8 cellular contexts compared by ENCODE assay signal in genomic region chr5:154858251-154858971, GRCh38. TPM values are rescaled to one million over a fixed set of nuclear protein-coding genes. Genes with fewer than 3 reads are reported as not detected.
DNase-seq lines count a peak whose midpoint lies in the region; ATAC-seq and TF ChIP-seq lines count a peak whose summit lies in the region.

CNOT8 (plus strand) TSS chr5:154858627; CDS start chr5:154863279, 4,652 bp downstream.

- dilution Hi-C loops in mammary epithelial cell (cut with HindIII; ENCODE audit: low sequenced_read_pairs) = no loop called here

- no TSS peak for BruUV-seq in mammary epithelial cell (replicated peaks; lab: Mats Ljungman, UMichigan)

- peak; percentile 66 for ATAC-seq in GM18873 (IDR thresholded peaks at IDR 0.05; ENCODE audit: low FRiP score, unreplicated experiment)
- ATAC-seq in HG03139 (IDR thresholded peaks at IDR 0.05; ENCODE audit: unreplicated experiment) = peak; percentile 72

- WGBS in mammary epithelial cell (ENCODE audit: low coverage, missing lambda C conversion rate) = under 1% methylated on average over 15 of the region's 66 CpGs
- under 1% methylated on average over 66 of the region's 66 CpGs for WGBS in smooth muscle cell (ENCODE audit: low lambda C conversion rate)

- H3K9me3 ChIP-seq in WERI-Rb-1 (ENCODE audit: severe bottlenecking) (no peaks in the 10 kb centered on the region), mammary epithelial cell (replicated peaks; ENCODE audit: insufficient read depth, low read length) (no peaks in the 10 kb centered on the region), smooth muscle cell (replicated peaks; ENCODE audit: low read depth) (no peaks in the 10 kb centered on the region)

- DNase-seq in ACHN = peak; percentile 93
- DNase-seq in NCI-H2227 (lab: John Stamatoyannopoulos, UW; ENCODE audit: unreplicated experiment) = peak; percentile 97
- DNase-seq in WERI-Rb-1 = peak; percentile 99
- DNase-seq in mammary epithelial cell = peak; percentile 96
- DNase-seq in iPS-NIHi11 (ENCODE audit: low spot score) = peak; percentile 88
- peak; percentile 99 for DNase-seq in smooth muscle cell (lab: John Stamatoyannopoulos, UW; ENCODE audit: unreplicated experiment)

- H3K27ac ChIP-seq in WERI-Rb-1 (peak within 1 kb of the TSS; percentile 95), mammary epithelial cell (ENCODE audit: insufficient read depth, low read depth, low read length) (peak within 1 kb of the TSS; percentile 92), smooth muscle cell (ENCODE audit: low read depth) (peak within 1 kb of the TSS; percentile 99)

- TF ChIP-seq CTCF in WERI-Rb-1 (IDR thresholded peaks at IDR 0.05; ENCODE audit: low read depth, low read length) (no peak), mammary epithelial cell (conservative IDR thresholded peaks at IDR 0.05 in 1 of 2, IDR thresholded peaks at IDR 0.05 in 1 of 2; ENCODE audit: extremely low read depth in 1 of 2, insufficient read depth in 1 of 2, low read depth in 1 of 2, low read length in 2 of 2) (no peak), smooth muscle cell (IDR thresholded peaks at IDR 0.05; ENCODE audit: borderline replicate concordance, insufficient read depth, poor library complexity, severe bottlenecking) (no peak)

- H3F3A ChIP-seq in smooth muscle cell (ENCODE audit: low read depth) = peaks cover 13% of the 10 kb centered on the region

- H3K4me2 ChIP-seq in mammary epithelial cell (ENCODE audit: insufficient read depth, low read depth, low read length) (peak within 1 kb of the TSS; percentile 95), smooth muscle cell (peak within 1 kb of the TSS; percentile 97)

- intact Hi-C loops in mammary epithelial cell (cut with micrococcal nuclease) = loop anchor here (2.0 kb wide), 2 partner anchors 104 to 208 kb away; partner anchors contain the start of gene LARP1

- H3K4me3 ChIP-seq in WERI-Rb-1 (ENCODE audit: low read depth, low read length) (peak within 1 kb of the TSS; percentile 91), mammary epithelial cell (replicated peaks in 1 of 3; ENCODE audit: insufficient read depth in 1 of 3, low read depth in 2 of 3, low read length in 3 of 3) (peak within 1 kb of the TSS; percentile 68 to 88 (median 86)), smooth muscle cell (peak within 1 kb of the TSS; percentile 88)

- H3K4me1 ChIP-seq in mammary epithelial cell (ENCODE audit: insufficient read depth, low read length) (peaks cover 17% of the 10 kb centered on the region), smooth muscle cell (ENCODE audit: low read depth) (peaks cover 18% of the 10 kb centered on the region)

- no peaks in the 10 kb centered on the region for H4K20me1 ChIP-seq in mammary epithelial cell (ENCODE audit: insufficient read depth, low read length)
- H4K20me1 ChIP-seq in smooth muscle cell (ENCODE audit: low read depth) = peaks cover 38% of the 10 kb centered on the region

- H3K27me3 ChIP-seq in WERI-Rb-1 (ENCODE audit: insufficient read depth, low read depth, severe bottlenecking) = no peaks in the 10 kb centered on the region
- no peaks in the 10 kb centered on the region for H3K27me3 ChIP-seq in mammary epithelial cell (ENCODE audit: insufficient read depth, low read length)
- H3K27me3 ChIP-seq in smooth muscle cell (ENCODE audit: low read depth) = no peaks in the 10 kb centered on the region

- peaks cover 9% of the 10 kb centered on the region for H3K36me3 ChIP-seq in WERI-Rb-1
- H3K36me3 ChIP-seq in mammary epithelial cell (ENCODE audit: insufficient read depth, low read length) = no peaks in the 10 kb centered on the region
- no peaks in the 10 kb centered on the region for H3K36me3 ChIP-seq in smooth muscle cell (ENCODE audit: low read depth)

- peak within 1 kb of the TSS; percentile 89 for H2AFZ ChIP-seq in mammary epithelial cell (ENCODE audit: low read depth, low read length)
- H2AFZ ChIP-seq in smooth muscle cell (ENCODE audit: low read depth) = peak within 1 kb of the TSS; percentile 71

- in situ Hi-C loops in ACHN (cut with HindIII; ENCODE audit: low pct_ligation_motif_present, low pct_unique_long_range_greater_than_20kb, low sequenced_read_pairs) (no loop called here), mammary epithelial cell (cut with MboI; ENCODE audit: low sequenced_read_pairs in 2 of 2) (no loop called here)

- H3K79me2 ChIP-seq in mammary epithelial cell (ENCODE audit: insufficient read depth, low read length) (peaks cover 51% of the 10 kb centered on the region), smooth muscle cell (ENCODE audit: low read depth) (peaks cover 50% of the 10 kb centered on the region)

- CTCF ChIA-PET in mammary epithelial cell (lab: Charles Lee; ENCODE audit: low non-redundant PET) = no interaction called here

- H3K9ac ChIP-seq in mammary epithelial cell (ENCODE audit: insufficient read depth, low read length) = peak within 1 kb of the TSS; percentile 90
- H3K9ac ChIP-seq in smooth muscle cell (ENCODE audit: low read depth) = peak within 1 kb of the TSS; percentile 97

RNA-seq across cellular contexts. Expression of gene CNOT8, which starts in this region (rescaled TPM):
- total RNA-seq in mammary epithelial cell (10 to 100 TPM; 32.3 to 39.0 TPM), smooth muscle cell (76.4 and 85.0 TPM in 2 replicates)
- polyA plus RNA-seq in mammary epithelial cell (35.6 TPM), smooth muscle cell (49.5 and 54.9 TPM in 2 replicates)
- polyA minus RNA-seq in mammary epithelial cell = 28.7 TPM

Comparison
In these comparisons a context has a peak if more than half of its experiments do, and no peak if none do; other contexts are left out.
1. Peak in every context shown above with its lines: DNase-seq, ATAC-seq, H3K4me3 ChIP-seq and H3K27ac ChIP-seq.